Comparison of ENCODE assay signal across 29 cellular contexts in genomic region chr10:129500617-129501339, GRCh38. TPM values are rescaled to one million over a fixed set of nuclear protein-coding genes. Genes with fewer than 3 reads are reported as not detected.
A peak's percentile ranks its signal among the peaks of the same experiment; 100 is the strongest.
DNase-seq lines count a peak whose midpoint lies in the region; ATAC-seq, FAIRE-seq and TF ChIP-seq lines count a peak whose summit lies in the region.
"Had no signal": no experiment of that assay in that cellular context is flagged by ENCODE, and none has a peak within 500 bp of the region (broad histone marks: within the 10 kb centered on the region; RNA-seq: fewer than 3 reads in every experiment).

No MANE protein-coding gene starts in this region.

- no peak overlapping the region for H3K4me3 Mint-ChIP-seq in CD8-positive, alpha-beta memory T cell
- H3K4me3 Mint-ChIP-seq: T-cell had no signal

- H3K27me3 Mint-ChIP-seq in CD8-positive, alpha-beta memory T cell = no peaks in the 10 kb centered on the region
- H3K27me3 Mint-ChIP-seq: CD4-positive, CD25-positive, alpha-beta regulatory T cell; IgD-negative memory B cell; T-cell had no signal

- H3K4me1 ChIP-seq in hepatocyte (ENCODE audit: insufficient read depth) = peaks cover 4% of the 10 kb centered on the region
- no peaks in the 10 kb centered on the region for H3K4me1 ChIP-seq in small intestine (ENCODE audit: control insufficient read depth in 2 of 2, insufficient read depth in 1 of 2, low read depth in 1 of 2, low read length in 1 of 2)
- H3K4me1 ChIP-seq in CD8-positive, alpha-beta memory T cell (ENCODE audit: insufficient read depth, low read length) = no peaks in the 10 kb centered on the region

- peaks cover 12 to 79% (median 31%) of the 10 kb centered on the region in 3 donors for H3K36me3 Mint-ChIP-seq in CD8-positive, alpha-beta memory T cell

- H3K27ac ChIP-seq in hepatocyte (peak overlapping the region; percentile 85), small intestine (ENCODE audit: low read depth in 1 of 2, low read length in 1 of 2) (no peak overlapping the region)
- no peak overlapping the region for H3K27ac ChIP-seq in CD8-positive, alpha-beta memory T cell (ENCODE audit: low read depth, low read length)
- H3K27ac ChIP-seq: BLaER1, GM23248, KMS-11 had no signal

- peak overlapping the region; percentile 24 for H3K4me2 ChIP-seq in hepatocyte
- H3K4me2 ChIP-seq: BLaER1, KMS-11 had no signal

- H3K4me3 ChIP-seq in bronchial epithelial cell (ENCODE audit: low read depth, low read length) (no peak overlapping the region), hepatocyte (no peak overlapping the region), small intestine (ENCODE audit: low read depth in 1 of 2, low read length in 2 of 2) (no peak overlapping the region)
- H3K4me3 ChIP-seq in CD8-positive, alpha-beta memory T cell (ENCODE audit: low read length) = no peak overlapping the region
- H3K4me3 ChIP-seq: BLaER1, GM23248 had no signal

- no peaks in the 10 kb centered on the region for H4K20me1 ChIP-seq in hepatocyte (ENCODE audit: insufficient read depth, poor library complexity, severe bottlenecking)

- peak; percentile 60 to 61 for DNase-seq in NCI-H526 (lab: John Stamatoyannopoulos, UW)
- peak; percentile 83 for DNase-seq in bronchial epithelial cell (ENCODE audit: low read depth)
- DNase-seq in hepatocyte (ENCODE audit: low spot score) = peak; percentile 47
- DNase-seq in small intestine = peak; percentile 44
- DNase-seq in CD8-positive, alpha-beta memory T cell = no peak
- DNase-seq in G401 (ENCODE audit: low spot score) = no peak
- DNase-seq in dedifferentiated amniotic fluid mesenchymal stem cell (ENCODE audit: extremely low spot score) = no peak
- DNase-seq: CD4-positive, CD25-positive, alpha-beta regulatory T cell; GM23248; H7; MM.1S; NCI-H1417; NCI-H1694; NCI-H2081; NCI-H2227 treated with DMSO at 0.1 percent for 48 hours; NCI-H510A; NCI-H748 treated with DMSO at 0.1 percent for 48 hours; PC-3; SHP77; T-cell had no signal

- TF ChIP-seq CTCF in bronchial epithelial cell (IDR thresholded peaks at IDR 0.05; ENCODE audit: insufficient read depth, low read length, severe bottlenecking) = no peak
- TF ChIP-seq CTCF in hepatocyte (IDR thresholded peaks at IDR 0.05; ENCODE audit: poor library complexity) = no peak

- no peaks in the 10 kb centered on the region for H3K27me3 ChIP-seq in bronchial epithelial cell (ENCODE audit: control insufficient read depth, insufficient read depth, low read length)
- no peaks in the 10 kb centered on the region for H3K27me3 ChIP-seq in hepatocyte
- no peaks in the 10 kb centered on the region for H3K27me3 ChIP-seq in small intestine (ENCODE audit: control insufficient read depth in 2 of 2, insufficient read depth in 2 of 2, low read length in 2 of 2)
- no peaks in the 10 kb centered on the region for H3K27me3 ChIP-seq in CD8-positive, alpha-beta memory T cell (ENCODE audit: insufficient read depth, low read length, poor library complexity, severe bottlenecking)
- H3K27me3 ChIP-seq: BLaER1 had no signal

- CTCF ChIA-PET in CD8-positive, alpha-beta memory T cell (lab: Charles Lee) = no interaction called here

- peaks cover 15 to 46% (median 20%) of the 10 kb centered on the region in 3 donors for H3K4me1 Mint-ChIP-seq in CD8-positive, alpha-beta memory T cell

- no peaks in the 10 kb centered on the region for H3K36me3 ChIP-seq in bronchial epithelial cell (ENCODE audit: control insufficient read depth, insufficient read depth, low read length)
- no peaks in the 10 kb centered on the region for H3K36me3 ChIP-seq in hepatocyte (replicated peaks; ENCODE audit: insufficient read depth, low read depth)
- H3K36me3 ChIP-seq in small intestine (ENCODE audit: control insufficient read depth in 2 of 2, insufficient read depth in 2 of 2, low read length in 2 of 2) = no peaks in the 10 kb centered on the region
- no peaks in the 10 kb centered on the region for H3K36me3 ChIP-seq in CD8-positive, alpha-beta memory T cell (ENCODE audit: insufficient read depth, low read length)

- in situ Hi-C loops in G401 (cut with HindIII; ENCODE audit: low sequenced_read_pairs) = no loop called here

- no peaks in the 10 kb centered on the region for H3K9me2 ChIP-seq in hepatocyte (replicated peaks; ENCODE audit: insufficient read depth)

- 90% methylated on average over 9 of the region's 9 CpGs for WGBS in hepatocyte (ENCODE audit: low lambda C conversion rate, missing lambda C conversion rate)
- 76 to 92% (median 90%) methylated on average over 9 of the region's 9 CpGs for WGBS in small intestine, 3 donors

- H2AFZ ChIP-seq in hepatocyte = no peak overlapping the region
- H2AFZ ChIP-seq: GM23248 had no signal

- peaks cover 0 to 52% (median 3%) of the 10 kb centered on the region in 5 donors for H3K9me3 Mint-ChIP-seq in CD8-positive, alpha-beta memory T cell
- H3K9me3 Mint-ChIP-seq: CD4-positive, CD25-positive, alpha-beta regulatory T cell had no signal

- H3K27ac Mint-ChIP-seq in CD8-positive, alpha-beta memory T cell = no peak overlapping the region
- H3K27ac Mint-ChIP-seq: CD4-positive, CD25-positive, alpha-beta regulatory T cell; IgD-negative memory B cell; T-cell had no signal

- H3K9me3 ChIP-seq in hepatocyte (ENCODE audit: low read depth) (no peaks in the 10 kb centered on the region), small intestine (ENCODE audit: control insufficient read depth, low read depth) (peaks cover 1% of the 10 kb centered on the region)
- no peaks in the 10 kb centered on the region for H3K9me3 ChIP-seq in CD8-positive, alpha-beta memory T cell (ENCODE audit: low read length)

- peaks cover 55% of the 10 kb centered on the region for H3K79me2 ChIP-seq in hepatocyte

- FAIRE-seq in bronchial epithelial cell (lab: Jason Lieb, UNC) (no peak), small intestine (lab: Jason Lieb, UNC) (no peak)
- FAIRE-seq: A204.1, D721Med, G401.6, GM19239, HTR-8/SVneo had no signal

- no peak for ATAC-seq in GM21737 (IDR thresholded peaks at IDR 0.05; ENCODE audit: unreplicated experiment)
- ATAC-seq: PC-3, T-cell had no signal

- POLR2A ChIA-PET in CD8-positive, alpha-beta memory T cell (lab: Charles Lee) = interaction anchor here (0.6 kb wide), 1 partner anchor 82 kb away, joined by 3 read pairs; no protein-coding TSS in a partner anchor

RNA-seq across cellular contexts. Expression of gene MGMT, which starts 33.7 kb away (rescaled TPM):
- total RNA-seq in bronchial epithelial cell (19.3 and 19.7 TPM in 2 replicates), hepatocyte (30.5 and 41.5 TPM in 2 replicates)
- polyA plus RNA-seq in hepatocyte (41.9 and 44.2 TPM in 2 replicates), small intestine (10 to 100 TPM in 2 of 3 donors, 1 to 10 TPM in 1; 9.8 to 22.4 (median 14.0) TPM)
- 10 to 100 TPM; 19.7 to 22.4 TPM for total RNA-seq in CD8-positive, alpha-beta memory T cell
- polyA plus RNA-seq in CD8-positive, alpha-beta memory T cell = 31.7 TPM
- total RNA-seq in G401 (2014; rRNA removed; shearing (Covaris generic)) = 60.3 and 98.3 TPM in 2 replicates

Comparison
In these comparisons a context has a peak if more than half of its experiments do, and no peak if none do; other contexts are left out.
1. DNase-seq: peak in NCI-H526 (2 of 2), bronchial epithelial cell (single experiment), hepatocyte (single experiment) and small intestine (single experiment); none in CD8-positive, alpha-beta memory T cell (0 of 5), G401 (single experiment) and dedifferentiated amniotic fluid mesenchymal stem cell (single experiment).